In the genomic region with DNA sequence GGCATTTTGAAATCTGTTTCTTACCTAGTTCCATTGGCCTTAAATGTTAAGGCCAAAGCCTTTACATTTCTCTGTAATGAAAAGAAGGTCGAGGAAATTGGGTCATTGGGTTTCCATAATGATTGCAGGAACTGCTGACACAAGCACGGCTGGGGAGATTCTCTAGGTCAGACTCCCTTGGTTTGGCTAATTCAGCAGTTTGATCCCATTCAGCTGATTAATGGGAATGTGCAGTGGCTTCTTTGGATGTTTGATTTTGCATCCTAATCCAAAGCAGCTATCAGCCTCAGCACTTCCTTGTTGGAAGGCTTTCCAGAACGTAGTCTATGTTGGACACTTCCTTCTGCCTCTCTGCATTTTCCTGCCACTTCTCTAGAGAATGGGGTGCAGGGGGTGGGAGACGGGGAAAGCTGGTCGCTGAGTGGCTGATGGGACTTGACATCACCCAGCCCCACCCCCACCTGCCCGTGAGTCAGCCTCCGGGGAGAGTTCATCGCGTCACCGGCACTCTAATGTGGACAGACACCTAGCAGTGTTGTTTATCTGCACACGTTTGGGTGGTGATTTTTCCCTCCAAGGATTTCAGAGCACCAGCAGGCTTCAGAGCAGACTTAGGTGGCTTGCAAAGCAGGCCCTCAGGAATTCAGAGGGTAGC, we compare ENCODE assay signal across 14 cellular contexts. TPM values are rescaled to one million over a fixed set of nuclear protein-coding genes. Genes with fewer than 3 reads are reported as not detected.
DNase-seq lines count a peak whose midpoint lies in the region; ATAC-seq, FAIRE-seq and TF ChIP-seq lines count a peak whose summit lies in the region.
"Had no signal": no experiment of that assay in that cellular context is flagged by ENCODE, and none has a peak within 500 bp of the region (broad histone marks: within the 10 kb centered on the region; RNA-seq: fewer than 3 reads in every experiment).

No MANE protein-coding gene starts in this region.

- peaks cover 3 to 52% (median 39%) of the 10 kb centered on the region in 4 donors for H3K36me3 ChIP-seq in stomach

- FAIRE-seq in RCC 7860 (lab: Jason Lieb, UNC) (no peak), GM19239 (lab: Jason Lieb, UNC) (no peak)
- FAIRE-seq: GM12891 had no signal

- POLR2A ChIA-PET in activated CD4-positive, alpha-beta memory T cell treated with anti-CD3 and anti-CD28 coated beads, Interleukin-2, amount 10 ng/mL, durations not matched to agents 7 days and 5 days (lab: Charles Lee) = no interaction called here
- POLR2A ChIA-PET in activated CD4-positive, alpha-beta memory T cell treated with anti-CD3 and anti-CD28 coated beads for 36 hours (lab: Charles Lee) = no interaction called here

- H3K4me1 Mint-ChIP-seq in activated CD4-positive, alpha-beta memory T cell treated with anti-CD3 and anti-CD28 coated beads, Interleukin-2, amount 10 ng/mL, durations not matched to agents 7 days and 5 days = peaks cover 8% of the 10 kb centered on the region
- H3K4me1 Mint-ChIP-seq in activated CD4-positive, alpha-beta memory T cell treated with anti-CD3 and anti-CD28 coated beads for 36 hours (ENCODE audit: low read depth) = peaks cover 7% of the 10 kb centered on the region
- H3K4me1 Mint-ChIP-seq in T-helper 2 cell treated with Interferon-gamma antibody and Interleukin-4, amounts not matched to agents 5 μg/mL and 100 μg/mL, for 36 hours (ENCODE audit: low read depth) = peaks cover 6% of the 10 kb centered on the region

- H3K27ac ChIP-seq in foreskin keratinocyte (peak overlapping the region; percentile 7), stomach (peak overlapping the region; percentile 6 to 61 (median 54))
- H3K27ac ChIP-seq: skin epidermis had no signal

- intact Hi-C loops in activated CD4-positive, alpha-beta memory T cell treated with anti-CD3 and anti-CD28 coated beads for 36 hours (cut with micrococcal nuclease) = no loop called here
- intact Hi-C loops in stomach (cut with DNase I; ENCODE audit: low total_unique reads) = no loop called here

- no peaks in the 10 kb centered on the region for H3K9me3 ChIP-seq in stomach

- no peaks in the 10 kb centered on the region for H3K9me3 Mint-ChIP-seq in activated CD4-positive, alpha-beta memory T cell treated with anti-CD3 and anti-CD28 coated beads, Interleukin-2, amount 10 ng/mL, durations not matched to agents 7 days and 5 days
- no peaks in the 10 kb centered on the region for H3K9me3 Mint-ChIP-seq in activated CD4-positive, alpha-beta memory T cell treated with anti-CD3 and anti-CD28 coated beads for 36 hours
- no peaks in the 10 kb centered on the region for H3K9me3 Mint-ChIP-seq in T-helper 2 cell treated with Interferon-gamma antibody and Interleukin-4, amounts not matched to agents 5 μg/mL and 100 μg/mL, for 36 hours
- H3K9me3 Mint-ChIP-seq: stimulated activated naive CD8-positive, alpha-beta T cell treated with anti-CD3 and anti-CD28 coated beads, Interleukin-15, Interleukin-2, amounts not matched to agents 100 ng/mL and 50 ng/mL, for 24 hours; T-cell had no signal

- H3K27me3 ChIP-seq in foreskin keratinocyte (no peaks in the 10 kb centered on the region), stomach (no peaks in the 10 kb centered on the region)

- TF ChIP-seq EP300 in stomach (IDR thresholded peaks at IDR 0.05) = no peak

- no peak overlapping the region for H3K4me3 Mint-ChIP-seq in activated CD4-positive, alpha-beta memory T cell treated with anti-CD3 and anti-CD28 coated beads, Interleukin-2, amount 10 ng/mL, durations not matched to agents 7 days and 5 days
- H3K4me3 Mint-ChIP-seq in activated CD4-positive, alpha-beta memory T cell treated with anti-CD3 and anti-CD28 coated beads for 36 hours = no peak overlapping the region
- H3K4me3 Mint-ChIP-seq in T-helper 2 cell treated with Interferon-gamma antibody and Interleukin-4, amounts not matched to agents 5 μg/mL and 100 μg/mL, for 36 hours = no peak overlapping the region
- H3K4me3 Mint-ChIP-seq: stimulated activated naive CD8-positive, alpha-beta T cell treated with anti-CD3 and anti-CD28 coated beads, Interleukin-15, Interleukin-2, amounts not matched to agents 100 ng/mL and 50 ng/mL, for 24 hours; T-cell had no signal

- CTCF ChIA-PET in activated CD4-positive, alpha-beta memory T cell treated with anti-CD3 and anti-CD28 coated beads, Interleukin-2, amount 10 ng/mL, durations not matched to agents 7 days and 5 days (lab: Charles Lee) = no interaction called here
- CTCF ChIA-PET in activated CD4-positive, alpha-beta memory T cell treated with anti-CD3 and anti-CD28 coated beads for 36 hours (lab: Charles Lee) = no interaction called here

- DNase-seq in activated CD4-positive, alpha-beta memory T cell treated with anti-CD3 and anti-CD28 coated beads, Interleukin-2, amount 10 ng/mL, durations not matched to agents 7 days and 5 days = peak; percentile 15
- no peak for DNase-seq in activated CD4-positive, alpha-beta memory T cell treated with anti-CD3 and anti-CD28 coated beads for 36 hours
- DNase-seq in RCC 7860 (ENCODE audit: low spot score) (peak; percentile 22), foreskin keratinocyte (peak; percentile 35 to 60), stomach (peak; percentile 77), GM19239 (ENCODE audit: insufficient read length, low spot score) (no peak), NCI-H2171 (lab: John Stamatoyannopoulos, UW) (no peak)
- no peak for DNase-seq in T-helper 2 cell treated with Interferon-gamma antibody and Interleukin-4, amounts not matched to agents 5 μg/mL and 100 μg/mL, for 36 hours (ENCODE audit: low spot score)
- DNase-seq: effector memory CD4-positive, alpha-beta T cell; NCI-H446; T-cell had no signal

- no peak overlapping the region for H3K27ac Mint-ChIP-seq in activated CD4-positive, alpha-beta memory T cell treated with anti-CD3 and anti-CD28 coated beads, Interleukin-2, amount 10 ng/mL, durations not matched to agents 7 days and 5 days
- H3K27ac Mint-ChIP-seq in activated CD4-positive, alpha-beta memory T cell treated with anti-CD3 and anti-CD28 coated beads for 36 hours = no peak overlapping the region
- H3K27ac Mint-ChIP-seq in T-helper 2 cell treated with Interferon-gamma antibody and Interleukin-4, amounts not matched to agents 5 μg/mL and 100 μg/mL, for 36 hours = no peak overlapping the region
- H3K27ac Mint-ChIP-seq: stimulated activated naive CD8-positive, alpha-beta T cell treated with anti-CD3 and anti-CD28 coated beads, Interleukin-15, Interleukin-2, amounts not matched to agents 100 ng/mL and 50 ng/mL, for 24 hours; T-cell had no signal

- H3K27me3 Mint-ChIP-seq in activated CD4-positive, alpha-beta memory T cell treated with anti-CD3 and anti-CD28 coated beads, Interleukin-2, amount 10 ng/mL, durations not matched to agents 7 days and 5 days = no peaks in the 10 kb centered on the region
- H3K27me3 Mint-ChIP-seq in activated CD4-positive, alpha-beta memory T cell treated with anti-CD3 and anti-CD28 coated beads for 36 hours = peaks cover 12% of the 10 kb centered on the region
- no peaks in the 10 kb centered on the region for H3K27me3 Mint-ChIP-seq in T-helper 2 cell treated with Interferon-gamma antibody and Interleukin-4, amounts not matched to agents 5 μg/mL and 100 μg/mL, for 36 hours (ENCODE audit: low read depth)
- H3K27me3 Mint-ChIP-seq: stimulated activated naive CD8-positive, alpha-beta T cell treated with anti-CD3 and anti-CD28 coated beads, Interleukin-15, Interleukin-2, amounts not matched to agents 100 ng/mL and 50 ng/mL, for 24 hours had no signal

- H3K4me3 ChIP-seq in stomach = no peak overlapping the region
- H3K4me3 ChIP-seq: skin epidermis had no signal

- WGBS in stomach, 5 donors = 31 to 53% (median 32%) methylated on average over 9 to 11 of the region's 11 CpGs

- no peak for TF ChIP-seq POLR2A in stomach (IDR thresholded peaks at IDR 0.05)

- TF ChIP-seq CTCF in foreskin keratinocyte (conservative IDR thresholded peaks at IDR 0.05) (no peak), stomach (IDR thresholded peaks at IDR 0.05) (no peak)

- H3K36me3 Mint-ChIP-seq in activated CD4-positive, alpha-beta memory T cell treated with anti-CD3 and anti-CD28 coated beads, Interleukin-2, amount 10 ng/mL, durations not matched to agents 7 days and 5 days (ENCODE audit: low read depth) = no peaks in the 10 kb centered on the region
- no peaks in the 10 kb centered on the region for H3K36me3 Mint-ChIP-seq in activated CD4-positive, alpha-beta memory T cell treated with anti-CD3 and anti-CD28 coated beads for 36 hours
- H3K36me3 Mint-ChIP-seq in T-helper 2 cell treated with Interferon-gamma antibody and Interleukin-4, amounts not matched to agents 5 μg/mL and 100 μg/mL, for 36 hours (ENCODE audit: low read depth) = peaks cover 3% of the 10 kb centered on the region

- ATAC-seq in foreskin keratinocyte = peak; percentile 88
- ATAC-seq: T-cell had no signal

- peaks cover 8% of the 10 kb centered on the region for H3K4me1 ChIP-seq in foreskin keratinocyte
- H3K4me1 ChIP-seq in stomach = peaks cover 12 to 36% (median 29%) of the 10 kb centered on the region in 4 donors

RNA-seq across cellular contexts. Expression of gene PSEN2, which starts 5.4 kb away (rescaled TPM):
- total RNA-seq in activated CD4-positive, alpha-beta memory T cell treated with anti-CD3 and anti-CD28 coated beads, Interleukin-2, amount 10 ng/mL, durations not matched to agents 7 days and 5 days = 1 to 10 TPM; 4.5 to 4.9 TPM
- 1 to 10 TPM; 4.5 to 5.3 TPM for total RNA-seq in activated CD4-positive, alpha-beta memory T cell treated with anti-CD3 and anti-CD28 coated beads for 36 hours
- 10.2 and 16.5 TPM in 2 replicates for total RNA-seq in foreskin keratinocyte
- 8.0 and 11.9 TPM in 2 replicates for polyA plus RNA-seq in foreskin keratinocyte
- total RNA-seq in stomach = 10 to 100 TPM in 4 of 5 donors, 1 to 10 TPM in 1; 2.7 to 36.2 (median 22.8) TPM
- 10 to 100 TPM in 1 of 3 donors, 1 to 10 TPM in 2; 6.3 to 11.8 (median 8.8) TPM for polyA plus RNA-seq in stomach

Comparison
In these comparisons a context has a peak if more than half of its experiments do, and no peak if none do; other contexts are left out.
1. DNase-seq: peak in activated CD4-positive, alpha-beta memory T cell treated with anti-CD3 and anti-CD28 coated beads, Interleukin-2, amount 10 ng/mL, durations not matched to agents 7 days and 5 days (single experiment), RCC 7860 (single experiment), foreskin keratinocyte (2 of 2) and stomach (single experiment); none in activated CD4-positive, alpha-beta memory T cell treated with anti-CD3 and anti-CD28 coated beads for 36 hours (single experiment), T-helper 2 cell treated with Interferon-gamma antibody and Interleukin-4, amounts not matched to agents 5 μg/mL and 100 μg/mL, for 36 hours (single experiment), GM19239 (single experiment) and NCI-H2171 (single experiment).